Comparison of ENCODE assay signal across 10 cellular contexts in the genomic region with DNA sequence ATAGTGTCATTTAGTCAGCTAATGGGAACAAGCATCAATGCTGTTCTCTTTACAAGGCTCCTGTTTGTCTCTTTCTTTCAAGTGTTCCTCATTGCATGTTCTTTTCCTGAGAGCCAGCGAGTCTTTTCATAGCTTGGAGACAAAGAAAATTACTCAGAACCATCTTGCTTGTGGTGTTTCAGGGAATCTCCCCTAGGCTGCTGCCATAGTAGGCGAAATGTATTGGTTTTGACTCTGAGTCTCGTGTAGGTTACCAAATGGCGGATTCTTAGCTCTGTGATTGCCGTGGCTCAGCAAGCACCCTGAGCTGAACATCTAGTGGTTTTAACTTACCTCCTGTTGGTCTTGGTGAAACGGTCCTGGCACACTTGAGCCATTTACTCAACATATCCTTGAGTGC.
DNase-seq lines count a peak whose midpoint lies in the region; ATAC-seq, FAIRE-seq and TF ChIP-seq lines count a peak whose summit lies in the region.
"Had no signal": no experiment of that assay in that cellular context is flagged by ENCODE, and none has a peak within 500 bp of the region (broad histone marks: within the 10 kb centered on the region; RNA-seq: fewer than 3 reads in every experiment).

No MANE protein-coding gene starts in this region.

- no peaks in the 10 kb centered on the region for H3K79me2 ChIP-seq in Karpas-422 (ENCODE audit: low read length)

- H3K4me1 ChIP-seq in kidney (ENCODE audit: control insufficient read depth in 1 of 2, insufficient read depth in 1 of 2, low read depth in 1 of 2, low read length in 2 of 2) (peaks cover 3 to 7% of the 10 kb centered on the region in 2 donors), Karpas-422 (ENCODE audit: low read length) (peaks cover 70% of the 10 kb centered on the region), ovary (ENCODE audit: insufficient read depth) (peaks cover 9% of the 10 kb centered on the region)

- no peak overlapping the region for H2AFZ ChIP-seq in Karpas-422 (ENCODE audit: low read length)

- ATAC-seq in GM19025 (IDR thresholded peaks at IDR 0.05; ENCODE audit: low read depth, unreplicated experiment) (peak; percentile 48), HG02759 (IDR thresholded peaks at IDR 0.05; ENCODE audit: unreplicated experiment) (peak; percentile 51), HG03565 (IDR thresholded peaks at IDR 0.05; ENCODE audit: unreplicated experiment) (peak; percentile 50)

- WGBS in ovary, 3 donors = 93 to 99% (median 94%) methylated on average over 6 of the region's 6 CpGs

- no peak overlapping the region for H3K4me3 Mint-ChIP-seq in Calu3 (ENCODE audit: low read depth, unreplicated experiment)

- H3K27me3 Mint-ChIP-seq in Calu3 (ENCODE audit: unreplicated experiment) = no peaks in the 10 kb centered on the region

- no peaks in the 10 kb centered on the region for H3K4me1 Mint-ChIP-seq in Calu3 (ENCODE audit: low read depth, unreplicated experiment)

- intact Hi-C loops in kidney (cut with DNase I) = no loop called here
- intact Hi-C loops in Calu3 (cut with micrococcal nuclease; ENCODE audit: unreplicated experiment) = no loop called here
- intact Hi-C loops in ovary (cut with DNase I) = no loop called here

- no peaks in the 10 kb centered on the region for H3K9me3 ChIP-seq in kidney (ENCODE audit: control insufficient read depth in 1 of 2, low read length in 2 of 2)
- H3K9me3 ChIP-seq in Karpas-422 (ENCODE audit: low read length) = no peaks in the 10 kb centered on the region
- no peaks in the 10 kb centered on the region for H3K9me3 ChIP-seq in ovary

- H3K9me2 ChIP-seq in Karpas-422 (replicated peaks; ENCODE audit: insufficient read depth, low read length) = no peaks in the 10 kb centered on the region

- no TSS peak for BruUV-seq in Calu3 (replicated peaks; lab: Mats Ljungman, UMichigan)

- TF ChIP-seq EP300 in ovary (IDR thresholded peaks at IDR 0.05) = no peak

- TF ChIP-seq CTCF in GM06990 (IDR thresholded peaks at IDR 0.05; ENCODE audit: insufficient read depth, low read length, poor library complexity, severe bottlenecking) = no peak
- TF ChIP-seq CTCF in kidney (IDR thresholded peaks at IDR 0.05; ENCODE audit: borderline replicate concordance, extremely low read depth, insufficient read depth) = no peak
- TF ChIP-seq CTCF in Calu3 (IDR thresholded peaks at IDR 0.05; ENCODE audit: unreplicated experiment) = no peak
- TF ChIP-seq CTCF in ovary (IDR thresholded peaks at IDR 0.05) = no peak

- no peak for FAIRE-seq in kidney (lab: Jason Lieb, UNC)

- no peak overlapping the region for H3K9ac ChIP-seq in kidney (ENCODE audit: low read length in 2 of 2)
- no peak overlapping the region for H3K9ac ChIP-seq in Karpas-422 (ENCODE audit: low read length)

- no peak overlapping the region for H3K4me2 ChIP-seq in Karpas-422 (ENCODE audit: low read depth, low read length, poor library complexity, severe bottlenecking)

- H3K36me3 Mint-ChIP-seq in Calu3 (ENCODE audit: insufficient read depth, unreplicated experiment) = peaks cover 6% of the 10 kb centered on the region

- H3K27me3 ChIP-seq in GM06990 (replicated peaks; ENCODE audit: control insufficient read depth, insufficient read depth, low read length) (no peaks in the 10 kb centered on the region), Karpas-422 (ENCODE audit: low read length) (no peaks in the 10 kb centered on the region), ovary (no peaks in the 10 kb centered on the region)

- H3K27ac ChIP-seq in kidney (ENCODE audit: low read depth in 2 of 2, low read length in 2 of 2) (no peak overlapping the region), Karpas-422 (ENCODE audit: low read length) (no peak overlapping the region), ovary (no peak overlapping the region)

- no peak for TF ChIP-seq POLR2A in ovary (IDR thresholded peaks at IDR 0.05)

- no peaks in the 10 kb centered on the region; the same call in 1 of the 2 replicates for H4K20me1 ChIP-seq in Karpas-422 (ENCODE audit: insufficient read depth, low read depth, low read length)

- CTCF ChIA-PET in Calu3 (lab: Charles Lee) = no interaction called here

- DNase-seq in GM06990 (ENCODE audit: extremely low read depth, insufficient read length) (peak; percentile 34), kidney (no peak), Karpas-422 (no peak), Calu3 (no peak), ovary (no peak)
- DNase-seq: AML-193, cortex of kidney had no signal

- no peak overlapping the region for H3K27ac Mint-ChIP-seq in Calu3 (ENCODE audit: unreplicated experiment)

- H3K36me3 ChIP-seq in GM06990 (ENCODE audit: control insufficient read depth, insufficient read depth, low read length) = peaks cover 3% of the 10 kb centered on the region
- H3K36me3 ChIP-seq in kidney (ENCODE audit: control insufficient read depth in 1 of 2, insufficient read depth in 2 of 2, low read length in 2 of 2) = no peaks in the 10 kb centered on the region
- H3K36me3 ChIP-seq in Karpas-422 (ENCODE audit: insufficient read depth, low read length) = no peaks in the 10 kb centered on the region
- H3K36me3 ChIP-seq in ovary = no peaks in the 10 kb centered on the region

- H3K4me3 ChIP-seq in GM06990 (replicated peaks; ENCODE audit: low read depth, low read length) (no peak overlapping the region), kidney (ENCODE audit: low read length in 2 of 2) (no peak overlapping the region), Karpas-422 (ENCODE audit: low read length) (no peak overlapping the region), ovary (no peak overlapping the region)

- no peaks in the 10 kb centered on the region for H3K9me3 Mint-ChIP-seq in Calu3 (ENCODE audit: low read depth, unreplicated experiment)
